Comparison of ENCODE assay signal across 10 cellular contexts in genomic region chr17:10875411-10875810, GRCh38. TPM values are rescaled to one million over a fixed set of nuclear protein-coding genes. Genes with fewer than 3 reads are reported as not detected.
A peak's percentile ranks its signal among the peaks of the same experiment; 100 is the strongest.
DNase-seq lines count a peak whose midpoint lies in the region; ATAC-seq and TF ChIP-seq lines count a peak whose summit lies in the region.
"Had no signal": no experiment of that assay in that cellular context is flagged by ENCODE, and none has a peak within 500 bp of the region (broad histone marks: within the 10 kb centered on the region; RNA-seq: fewer than 3 reads in every experiment).

No MANE protein-coding gene starts in this region.

- POLR2A ChIA-PET in activated CD4-positive, alpha-beta T cell treated with anti-CD3 and anti-CD28 coated beads for 36 hours (lab: Charles Lee): no interaction called here

- no peak overlapping the region for H3K4me3 Mint-ChIP-seq in activated CD4-positive, alpha-beta T cell treated with anti-CD3 and anti-CD28 coated beads for 36 hours

- peaks cover 18% of the 10 kb centered on the region for H3K27me3 Mint-ChIP-seq in activated CD4-positive, alpha-beta T cell treated with anti-CD3 and anti-CD28 coated beads for 36 hours

- H3K4me1 ChIP-seq in colonic mucosa (no peaks in the 10 kb centered on the region), ovary (ENCODE audit: insufficient read depth) (no peaks in the 10 kb centered on the region), BE2C (no peaks in the 10 kb centered on the region)

- H3K36me3 ChIP-seq in colonic mucosa: no peaks in the 10 kb centered on the region
- no peaks in the 10 kb centered on the region for H3K36me3 ChIP-seq in ovary
- H3K36me3 ChIP-seq in BE2C: no peaks in the 10 kb centered on the region
- H3K36me3 ChIP-seq: thoracic aorta had no signal

- H3K9me3 ChIP-seq in colonic mucosa (no peaks in the 10 kb centered on the region), ovary (no peaks in the 10 kb centered on the region), BE2C (no peaks in the 10 kb centered on the region)
- H3K9me3 ChIP-seq: thoracic aorta had no signal

- intact Hi-C loops in activated CD4-positive, alpha-beta T cell treated with anti-CD3 and anti-CD28 coated beads for 36 hours (cut with DNase I, micrococcal nuclease): loop anchor here (5.0 kb wide), 2 partner anchors 422 to 1062 kb away; no protein-coding TSS in a partner anchor
- intact Hi-C loops in colonic mucosa (cut with DNase I): loop anchor here (5.0 kb wide), 3 partner anchors 422 to 1062 kb away; no protein-coding TSS in a partner anchor
- intact Hi-C loops in ovary (cut with DNase I): loop anchor here in 1 of 4 donors (10.0 kb wide), 1 partner anchor 769 kb away; no protein-coding TSS in a partner anchor

- no peak for ATAC-seq in activated CD4-positive, alpha-beta T cell treated with anti-CD3 and anti-CD28 coated beads for 36 hours
- ATAC-seq in GM21367 (IDR thresholded peaks at IDR 0.05; ENCODE audit: unreplicated experiment): no peak

- H3K27ac Mint-ChIP-seq in activated CD4-positive, alpha-beta T cell treated with anti-CD3 and anti-CD28 coated beads for 36 hours: no peak overlapping the region

- TF ChIP-seq EP300 in ovary (IDR thresholded peaks at IDR 0.05): no peak

- no peak for TF ChIP-seq POLR2A in ovary (IDR thresholded peaks at IDR 0.05)

- CTCF ChIA-PET in activated CD4-positive, alpha-beta T cell treated with anti-CD3 and anti-CD28 coated beads for 36 hours (lab: Charles Lee): interaction anchor here (0.5 to 4.6 kb wide), 16 partner anchors 15 to 1004 kb away, joined by 3 to 19 read pairs (median 3); no protein-coding TSS in a partner anchor

- H3K27ac ChIP-seq in colonic mucosa (no peak overlapping the region), ovary (no peak overlapping the region)
- H3K27ac ChIP-seq: thoracic aorta had no signal

- no peaks in the 10 kb centered on the region for H3K9me3 Mint-ChIP-seq in activated CD4-positive, alpha-beta T cell treated with anti-CD3 and anti-CD28 coated beads for 36 hours (ENCODE audit: low read depth)

- H3K27me3 ChIP-seq in colonic mucosa (no peaks in the 10 kb centered on the region), ovary (no peaks in the 10 kb centered on the region), BE2C (no peaks in the 10 kb centered on the region)

- peak; percentile 46 for DNase-seq in activated CD4-positive, alpha-beta T cell treated with anti-CD3 and anti-CD28 coated beads for 36 hours
- DNase-seq in activated CD4-positive, alpha-beta T cell treated with anti-CD3 and anti-CD28 coated beads, Interleukin-2, amount 50 U/mL, for 4 hours: no peak
- DNase-seq in MV-4-11 (lab: John Stamatoyannopoulos, UW) (peak; percentile 63), colonic mucosa (peak; percentile 26), ovary (peak in 4 of 5 donors; percentile 11 to 45 (median 26)), BE2C (no peak), T-helper 1 cell (no peak)

- TF ChIP-seq CTCF in colonic mucosa (IDR thresholded peaks at IDR 0.05) (no peak), ovary (IDR thresholded peaks at IDR 0.05) (no peak), BE2C (IDR thresholded peaks at IDR 0.05; ENCODE audit: low read depth, low read length) (no peak)

- no peaks in the 10 kb centered on the region for H3K36me3 Mint-ChIP-seq in activated CD4-positive, alpha-beta T cell treated with anti-CD3 and anti-CD28 coated beads for 36 hours (ENCODE audit: low read depth)

- 14 to 22% (median 20%) methylated on average over 9 of the region's 9 CpGs for WGBS in ovary, 3 donors

- H3K4me1 Mint-ChIP-seq in activated CD4-positive, alpha-beta T cell treated with anti-CD3 and anti-CD28 coated beads for 36 hours: no peaks in the 10 kb centered on the region

- no peak overlapping the region for H3K9ac ChIP-seq in colonic mucosa (ENCODE audit: low read depth in 2 of 2, low read length in 2 of 2)

- H3K4me3 ChIP-seq in colonic mucosa: no peak overlapping the region
- H3K4me3 ChIP-seq in ovary: no peak overlapping the region
- no peak overlapping the region for H3K4me3 ChIP-seq in BE2C (ENCODE audit: low read depth, low read length)
- H3K4me3 ChIP-seq: thoracic aorta had no signal

RNA-seq across cellular contexts. Expression of gene PIRT, which starts 37.5 kb away (rescaled TPM):
- not detected for total RNA-seq in activated CD4-positive, alpha-beta T cell treated with anti-CD3 and anti-CD28 coated beads for 36 hours
- total RNA-seq in colonic mucosa (1 to 10 TPM in 1 of 2 donors, under 1 TPM in 1; 0.40 to 1.5 TPM), ovary (not detected)
- not detected for polyA plus RNA-seq in ovary
- polyA plus RNA-seq in BE2C (2012; ENCODE audit: insufficient read depth, insufficient read length, low read depth): not detected
- total RNA-seq: activated CD8-positive, alpha-beta memory T cell treated with anti-CD3 and anti-CD28 coated beads for 36 hours; thoracic aorta had no signal

Comparison
In these comparisons a context has a peak if more than half of its experiments do, and no peak if none do; other contexts are left out.
1. DNase-seq: peak in activated CD4-positive, alpha-beta T cell treated with anti-CD3 and anti-CD28 coated beads for 36 hours (single experiment), MV-4-11 (single experiment), colonic mucosa (single experiment) and ovary (4 of 5); none in activated CD4-positive, alpha-beta T cell treated with anti-CD3 and anti-CD28 coated beads, Interleukin-2, amount 50 U/mL, for 4 hours (0 of 2), BE2C (single experiment) and T-helper 1 cell (0 of 5).